In the genomic region with DNA sequence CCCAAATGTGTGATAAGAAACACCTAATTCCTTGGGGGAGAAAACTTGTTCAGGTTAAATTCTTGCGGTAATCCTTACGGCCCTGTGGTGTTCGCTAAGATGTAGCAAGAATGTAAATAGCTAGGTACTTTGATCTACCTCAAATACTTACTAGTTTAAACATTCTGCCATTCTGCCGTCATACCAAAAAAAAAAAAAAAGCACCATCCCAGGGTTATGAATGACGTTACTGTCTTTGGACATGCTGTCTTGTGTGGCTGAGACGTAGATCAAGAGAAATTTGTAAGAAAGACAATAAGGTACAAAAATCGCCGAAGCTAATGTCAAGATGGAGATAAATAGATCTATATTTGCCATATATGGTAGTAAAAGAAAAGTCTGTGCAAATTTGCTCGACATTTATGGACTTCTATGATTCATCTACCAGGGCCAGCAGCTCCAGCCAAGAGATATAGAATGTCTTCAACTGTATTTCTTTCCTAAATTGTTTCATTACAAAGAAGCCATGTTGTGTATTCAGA, we compare ENCODE assay signal across 23 cellular contexts.
A peak's percentile ranks its signal among the peaks of the same experiment; 100 is the strongest.
DNase-seq lines count a peak whose midpoint lies in the region; ATAC-seq, FAIRE-seq and TF ChIP-seq lines count a peak whose summit lies in the region.
"Had no signal": no experiment of that assay in that cellular context is flagged by ENCODE, and none has a peak within 500 bp of the region (broad histone marks: within the 10 kb centered on the region; RNA-seq: fewer than 3 reads in every experiment).

No MANE protein-coding gene starts in this region.

- H3K79me2 ChIP-seq in OCI-LY7 (ENCODE audit: insufficient read depth, low read depth, low read length) (peaks cover 84% of the 10 kb centered on the region; the same call in 1 of the 2 replicates), endothelial cell of umbilical vein (ENCODE audit: control insufficient read depth, insufficient read depth, low read length) (no peaks in the 10 kb centered on the region)

- no peaks in the 10 kb centered on the region for H3K27me3 ChIP-seq in endothelial cell of umbilical vein (ENCODE audit: control insufficient read depth in 2 of 2, insufficient read depth in 2 of 2, low read length in 2 of 2)
- H3K27me3 ChIP-seq: breast epithelium, dorsolateral prefrontal cortex, heart left ventricle had no signal

- no peak overlapping the region for H3K9ac ChIP-seq in endothelial cell of umbilical vein (replicated peaks; ENCODE audit: extremely low read depth, insufficient read depth, low read length)

- no peaks in the 10 kb centered on the region for H3K9me3 Mint-ChIP-seq in neural crest cell
- H3K9me3 Mint-ChIP-seq: activated CD8-positive, alpha-beta T cell treated with anti-CD3 and anti-CD28 coated beads for 36 hours; activated naive CD4-positive, alpha-beta T cell treated with anti-CD3 and anti-CD28 coated beads, Interleukin-2, amount 50 U/mL, for 72 hours; activated T-cell treated with anti-CD3 and anti-CD28 coated beads, Interleukin-2, amount 50 U/mL, for 24 hours; immature natural killer cell had no signal

- H3K27ac Mint-ChIP-seq in neural crest cell (ENCODE audit: unreplicated experiment): peak overlapping the region; percentile 9
- H3K27ac Mint-ChIP-seq: activated CD8-positive, alpha-beta T cell treated with anti-CD3 and anti-CD28 coated beads for 36 hours; activated naive CD4-positive, alpha-beta T cell treated with anti-CD3 and anti-CD28 coated beads, Interleukin-2, amount 50 U/mL, for 72 hours; activated T-cell treated with anti-CD3 and anti-CD28 coated beads, Interleukin-2, amount 50 U/mL, for 24 hours; CD4-positive, CD25-positive, alpha-beta regulatory T cell; immature natural killer cell; T-helper 17 cell had no signal

- H3K9me3 ChIP-seq in A549 (no peaks in the 10 kb centered on the region), OCI-LY7 (ENCODE audit: low read length) (no peaks in the 10 kb centered on the region), endothelial cell of umbilical vein (replicated peaks; ENCODE audit: control insufficient read depth, insufficient read depth, low read length) (no peaks in the 10 kb centered on the region)
- H3K9me3 ChIP-seq: breast epithelium, heart left ventricle had no signal

- FAIRE-seq in A549 (lab: Jason Lieb, UNC) (no peak), endothelial cell of umbilical vein (lab: Jason Lieb, UNC) (peak; percentile 54)

- H3K27me3 Mint-ChIP-seq in neural crest cell (ENCODE audit: low read depth): no peaks in the 10 kb centered on the region
- H3K27me3 Mint-ChIP-seq: activated CD8-positive, alpha-beta T cell treated with anti-CD3 and anti-CD28 coated beads for 36 hours; activated T-cell treated with anti-CD3 and anti-CD28 coated beads, Interleukin-2, amount 50 U/mL, for 24 hours; CD4-positive, CD25-positive, alpha-beta regulatory T cell; T-helper 17 cell had no signal

- CTCF ChIA-PET in A549 (lab: Yijun Ruan, JAX) (interaction anchor here (0.9 to 2.1 kb wide), 5 partner anchors 11 to 224 kb away, joined by 3 to 7 read pairs (median 4); no protein-coding TSS in a partner anchor), OCI-LY7 (lab: Charles Lee; ENCODE audit: unreplicated experiment) (no interaction called here), endothelial cell of umbilical vein (lab: Charles Lee) (no interaction called here)

- H3K9me1 ChIP-seq in endothelial cell of umbilical vein (replicated peaks; ENCODE audit: control insufficient read depth, extremely low read depth, insufficient read depth, low read length): no peaks in the 10 kb centered on the region

- no peaks in the 10 kb centered on the region for H3K36me3 Mint-ChIP-seq in neural crest cell (ENCODE audit: low read depth)
- H3K36me3 Mint-ChIP-seq: activated naive CD4-positive, alpha-beta T cell treated with anti-CD3 and anti-CD28 coated beads, Interleukin-2, amount 50 U/mL, for 72 hours; immature natural killer cell had no signal

- H3K9me2 ChIP-seq in OCI-LY7 (ENCODE audit: insufficient read depth, low read length): no peaks in the 10 kb centered on the region

- dilution Hi-C loops in endothelial cell of umbilical vein (cut with MboI; ENCODE audit: extremely low pct_ligation_motif_present, low sequenced_read_pairs): no loop called here

- H3K4me3 ChIP-seq in A549 (no peak overlapping the region), OCI-LY7 (ENCODE audit: low read depth, low read length, poor library complexity, severe bottlenecking) (no peak overlapping the region), endothelial cell of umbilical vein (replicated peaks in 1 of 3; ENCODE audit: insufficient read depth in 1 of 3, low read depth in 1 of 3, low read length in 3 of 3) (no peak overlapping the region)
- H3K4me3 ChIP-seq: breast epithelium, dorsolateral prefrontal cortex, heart left ventricle, lung had no signal

- TF ChIP-seq CTCF in A549 (IDR thresholded peaks at IDR 0.05) (no peak), OCI-LY7 (conservative IDR thresholded peaks at IDR 0.05; ENCODE audit: low read length) (no peak), endothelial cell of umbilical vein (IDR thresholded peaks at IDR 0.05; ENCODE audit: extremely low read depth in 1 of 2, insufficient read depth in 1 of 2, low read depth in 1 of 2, low read length in 2 of 2) (no peak), neural crest cell (conservative IDR thresholded peaks at IDR 0.05) (no peak)

- intact Hi-C loops in OCI-LY7 (cut with micrococcal nuclease; ENCODE audit: unreplicated experiment) (no loop called here), endothelial cell of umbilical vein (cut with micrococcal nuclease) (no loop called here)

- POLR2A ChIA-PET in A549 (lab: Yijun Ruan, JAX) (interaction anchor here (0.6 to 0.7 kb wide), 3 partner anchors 14 to 150 kb away, joined by 3 to 5 read pairs (median 4); no protein-coding TSS in a partner anchor), OCI-LY7 (lab: Charles Lee) (interaction anchor here (0.6 to 0.9 kb wide), 2 partner anchors 8 to 48 kb away, joined by 3 read pairs; no protein-coding TSS in a partner anchor), endothelial cell of umbilical vein (lab: Charles Lee) (no interaction called here)

- 32% methylated on average over 9 of the region's 9 CpGs for WGBS in A549 (ENCODE audit: missing lambda C conversion rate)

- peaks cover 26% of the 10 kb centered on the region for H3K4me1 Mint-ChIP-seq in neural crest cell
- H3K4me1 Mint-ChIP-seq: CD4-positive, CD25-positive, alpha-beta regulatory T cell had no signal

- H3K27ac ChIP-seq in A549 (peak overlapping the region; percentile 69 to 75), OCI-LY7 (ENCODE audit: low read depth, low read length, poor library complexity, severe bottlenecking) (no peak overlapping the region), endothelial cell of umbilical vein (ENCODE audit: insufficient read depth, low read depth, low read length) (no peak overlapping the region)
- H3K27ac ChIP-seq: breast epithelium, heart left ventricle had no signal

- ATAC-seq in A549: peak; percentile 60 to 73
- ATAC-seq: activated CD8-positive, alpha-beta T cell treated with anti-CD3 and anti-CD28 coated beads for 36 hours; activated naive CD4-positive, alpha-beta T cell treated with anti-CD3 and anti-CD28 coated beads, Interleukin-2, amount 50 U/mL, for 72 hours; heart left ventricle; T-helper 17 cell had no signal

- peak; percentile 39 to 77; a peak in 3 of 5 replicates for TF ChIP-seq EP300 in A549 (IDR thresholded peaks at IDR 0.05)

- TF ChIP-seq POLR2A in A549 (IDR thresholded peaks at IDR 0.05; ENCODE audit: low read length): no peak
- TF ChIP-seq POLR2A in endothelial cell of umbilical vein (IDR thresholded peaks at IDR 0.05; ENCODE audit: low read depth, low read length): no peak

- DNase-seq in A549 (ENCODE audit: low read depth in 1 of 2, low spot score in 1 of 2) (peak in 1 of 2 experiments; percentile 82), OCI-LY7 (ENCODE audit: low spot score) (no peak), endothelial cell of umbilical vein (ENCODE audit: low read depth, low spot score) (no peak), neural crest cell (ENCODE audit: low read depth, low spot score) (no peak), ureter (ENCODE audit: low spot score) (no peak), NCI-H187 (lab: John Stamatoyannopoulos, UW) (no peak), NCI-H146 (lab: John Stamatoyannopoulos, UW) (no peak), HPDE6-E6E7 (ENCODE audit: extremely low spot score) (no peak)
- DNase-seq: ACHN; activated CD8-positive, alpha-beta T cell treated with anti-CD3 and anti-CD28 coated beads for 36 hours; activated T-cell treated with anti-CD3 and anti-CD28 coated beads, Interleukin-2, amount 50 U/mL, for 24 hours; CD4-positive, CD25-positive, alpha-beta regulatory T cell; dorsolateral prefrontal cortex; heart left ventricle; immature natural killer cell; MM.1S; NCI-H1694 treated with DMSO at 0.1 percent for 48 hours; NCI-H446; SIG-M5; T-helper 17 cell had no signal

- H3K36me3 ChIP-seq in OCI-LY7 (ENCODE audit: insufficient read depth, low read length) (peaks cover 83% of the 10 kb centered on the region), endothelial cell of umbilical vein (ENCODE audit: control insufficient read depth in 2 of 2, extremely low read depth in 1 of 2, insufficient read depth in 2 of 2, low read length in 2 of 2) (no peaks in the 10 kb centered on the region)
- H3K36me3 ChIP-seq: breast epithelium had no signal

- H2AFZ ChIP-seq in OCI-LY7 (ENCODE audit: low read length) (no peak overlapping the region), endothelial cell of umbilical vein (ENCODE audit: low read depth, low read length) (no peak overlapping the region)

- H4K20me1 ChIP-seq in OCI-LY7 (ENCODE audit: insufficient read depth, low read length) (no peaks in the 10 kb centered on the region), endothelial cell of umbilical vein (replicated peaks; ENCODE audit: control insufficient read depth, extremely low read depth, insufficient read depth, low read length) (no peaks in the 10 kb centered on the region)

- no peak overlapping the region for H3K4me3 Mint-ChIP-seq in neural crest cell
- H3K4me3 Mint-ChIP-seq: activated CD8-positive, alpha-beta T cell treated with anti-CD3 and anti-CD28 coated beads for 36 hours; activated T-cell treated with anti-CD3 and anti-CD28 coated beads, Interleukin-2, amount 50 U/mL, for 24 hours; CD4-positive, CD25-positive, alpha-beta regulatory T cell; immature natural killer cell; T-helper 17 cell had no signal

- H3K4me1 ChIP-seq in A549 (peaks cover 40% of the 10 kb centered on the region), OCI-LY7 (ENCODE audit: insufficient read depth, low read length, poor library complexity, severe bottlenecking) (no peaks in the 10 kb centered on the region), endothelial cell of umbilical vein (ENCODE audit: control insufficient read depth, extremely low read depth, insufficient read depth, low read length) (no peaks in the 10 kb centered on the region)
- H3K4me1 ChIP-seq: breast epithelium had no signal

- no peak for TF ChIP-seq RAD21 in A549 (conservative IDR thresholded peaks at IDR 0.05 in 1 of 2, IDR thresholded peaks at IDR 0.05 in 1 of 2)

- BruUV-seq in OCI-LY7 (replicated peaks; lab: Mats Ljungman, UMichigan): TSS peak; percentile 36
- no TSS peak for BruUV-seq in endothelial cell of umbilical vein (replicated peaks; lab: Mats Ljungman, UMichigan)

- peak overlapping the region; percentile 69 for H3K4me2 ChIP-seq in A549
- no peak overlapping the region for H3K4me2 ChIP-seq in OCI-LY7 (ENCODE audit: low read length)
- no peak overlapping the region for H3K4me2 ChIP-seq in endothelial cell of umbilical vein (ENCODE audit: insufficient read depth, low read length)

TF ChIP-seq in endothelial cell of umbilical vein, 7 proteins besides CTCF, POLR2A, EP300 and RAD21 (continues in another document):
- no peak for TF ChIP-seq FOS (IDR thresholded peaks at IDR 0.05; ENCODE audit: borderline replicate concordance, insufficient read depth, low read length)

Comparison
In these comparisons a context has a peak if more than half of its experiments do, and no peak if none do; other contexts are left out.
1. H3K27ac ChIP-seq: peak in A549 (2 of 2); none in OCI-LY7 (single experiment) and endothelial cell of umbilical vein (single experiment).